ENCODE assay signal across 9 cellular contexts in the genomic region with DNA sequence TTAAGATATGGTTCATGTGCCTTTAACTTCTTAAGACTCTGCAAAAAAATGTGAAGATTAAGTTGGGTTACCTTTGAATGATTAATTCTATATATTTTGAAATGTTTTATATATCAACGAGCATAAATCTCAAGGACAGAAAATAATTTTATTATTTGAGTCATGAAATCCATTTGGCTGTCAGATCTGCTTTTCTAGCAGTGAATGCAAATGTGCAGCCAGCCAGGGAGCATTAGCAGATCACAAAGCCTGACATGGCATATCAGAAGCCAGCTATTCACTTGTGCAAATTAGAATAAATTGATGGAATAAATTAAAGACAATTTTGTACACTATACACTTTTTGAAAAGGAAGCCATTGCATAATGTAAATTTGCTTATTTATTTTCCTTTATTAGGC.
"Had no signal": no experiment of that assay in that cellular context is flagged by ENCODE, and none has a peak within 500 bp of the region (broad histone marks: within the 10 kb centered on the region; RNA-seq: fewer than 3 reads in every experiment).

No MANE protein-coding gene starts in this region.

- H2AFZ ChIP-seq: GM23248, GM23338 had no signal

- H3K36me3 ChIP-seq: HAP-1 had no signal

- H3K9me3 ChIP-seq: HAP-1 had no signal

- H3K9ac ChIP-seq: GM23248 had no signal

- H3K4me3 Mint-ChIP-seq: GM23338, H9, HFFc6 had no signal

- H3K4me1 ChIP-seq: HAP-1 had no signal

- H3K4me1 Mint-ChIP-seq: GM23338, H9 had no signal

- H3K4me2 ChIP-seq: GM23338 had no signal

- H3K27ac Mint-ChIP-seq: GM23338, H9, HFFc6 had no signal

- ATAC-seq: GM23338, HCT116 had no signal

- DNase-seq: GM23248, GOT3, H7, H9, HCEC 1CT, HFFc6 had no signal

- H3K9me3 Mint-ChIP-seq: GM23338, H9 had no signal

- H3K4me3 ChIP-seq: GM23248, GM23338, HAP-1 had no signal

- H3K27ac ChIP-seq: GM23248 had no signal
